In genomic region chr17:40447148-40447644, GRCh38 we compare ENCODE assay signal across 12 cellular contexts. TPM values are rescaled to one million over a fixed set of nuclear protein-coding genes. Genes with fewer than 3 reads are reported as not detected.
A peak's percentile ranks its signal among the peaks of the same experiment; 100 is the strongest.
DNase-seq lines count a peak whose midpoint lies in the region; ATAC-seq lines count a peak whose summit lies in the region.
"Had no signal": no experiment of that assay in that cellular context is flagged by ENCODE, and none has a peak within 500 bp of the region (broad histone marks: within the 10 kb centered on the region; RNA-seq: fewer than 3 reads in every experiment).

No MANE protein-coding gene starts in this region.

- peaks cover 72% of the 10 kb centered on the region for H3K4me1 ChIP-seq in GM23248 (ENCODE audit: insufficient read depth)

- no peaks in the 10 kb centered on the region for H3K9me2 ChIP-seq in GM23248 (ENCODE audit: insufficient read depth)

- in situ Hi-C loops in GM23248 (cut with MboI), result no loop called here

- no peak overlapping the region for H3K4me3 Mint-ChIP-seq in central memory CD8-positive, alpha-beta T cell
- H3K4me3 Mint-ChIP-seq: activated B cell treated with CpG ODN at 0.5 μM for 24 hours had no signal

- peak overlapping the region; percentile 97 for H3K4me3 ChIP-seq in GM23248
- peak overlapping the region in 5 of 7 experiments; percentile 15 to 76 (median 53) for H3K4me3 ChIP-seq in skin epidermis

- H4K20me1 ChIP-seq in GM23248 (ENCODE audit: insufficient read depth), result no peaks in the 10 kb centered on the region

- H3K27me3 Mint-ChIP-seq in central memory CD8-positive, alpha-beta T cell, result no peaks in the 10 kb centered on the region
- H3K27me3 Mint-ChIP-seq: activated B cell treated with CpG ODN at 0.5 μM for 24 hours had no signal

- H3K9me3 ChIP-seq in GM23248 (ENCODE audit: low read depth), result no peaks in the 10 kb centered on the region

- no peaks in the 10 kb centered on the region for H3K9me3 Mint-ChIP-seq in central memory CD8-positive, alpha-beta T cell
- H3K9me3 Mint-ChIP-seq: activated B cell treated with CpG ODN at 0.5 μM for 24 hours had no signal

- ATAC-seq in central memory CD8-positive, alpha-beta T cell (replicated peaks; ENCODE audit: extremely low read depth, poor library complexity, severe bottlenecking), result no peak
- ATAC-seq in left colon, result peak; percentile 7
- no peak for ATAC-seq in GM18867 (IDR thresholded peaks at IDR 0.05; ENCODE audit: unreplicated experiment)
- ATAC-seq in GM19467 (IDR thresholded peaks at IDR 0.05; ENCODE audit: unreplicated experiment), result no peak

- peak overlapping the region; percentile 98 for H3K4me2 ChIP-seq in GM23248 (ENCODE audit: unreplicated experiment)

- H3K36me3 ChIP-seq in GM23248 (ENCODE audit: low read depth), result no peaks in the 10 kb centered on the region

- intact Hi-C loops in left colon (cut with DNase I, micrococcal nuclease), result no loop called here

- H3F3A ChIP-seq in GM23248 (ENCODE audit: insufficient read depth), result peaks cover 81% of the 10 kb centered on the region

- peaks cover 26% of the 10 kb centered on the region for H3K4me1 Mint-ChIP-seq in central memory CD8-positive, alpha-beta T cell

- peaks cover 16% of the 10 kb centered on the region for H3K36me3 Mint-ChIP-seq in central memory CD8-positive, alpha-beta T cell (ENCODE audit: insufficient read depth)

- DNase-seq in GM23248 (no peak), left colon (peak in 1 of 2 donors; percentile 49), cerebellar nuclear complex (lab: John Stamatoyannopoulos, UW) (no peak)
- DNase-seq in central memory CD8-positive, alpha-beta T cell (ENCODE audit: low spot score in 2 of 2), result no peak
- no peak for DNase-seq in stimulated activated CD4-positive, alpha-beta T cell treated with anti-CD3 and anti-CD28 coated beads, Interleukin-15, amount 100 ng/mL, for 24 hours
- DNase-seq: activated B cell treated with CpG ODN at 0.5 μM for 24 hours, NCI-H524 had no signal

- H3K27ac ChIP-seq in GM23248, result peak overlapping the region; percentile 89
- H3K27ac ChIP-seq in skin epidermis, result peak overlapping the region in 15 of 21 experiments; percentile 3 to 92 (median 70)

- H3K27ac Mint-ChIP-seq in central memory CD8-positive, alpha-beta T cell (ENCODE audit: low read depth), result peak overlapping the region; percentile 12

- H3K79me2 ChIP-seq in GM23248 (ENCODE audit: insufficient read depth), result peaks cover 82% of the 10 kb centered on the region

- H3K27me3 ChIP-seq in GM23248 (replicated peaks; ENCODE audit: insufficient read depth), result no peaks in the 10 kb centered on the region

- H2AFZ ChIP-seq in GM23248, result no peak overlapping the region

- peak overlapping the region; percentile 99 for H3K9ac ChIP-seq in GM23248

- WGBS in GM23248 (ENCODE audit: low coverage in 1 of 2, low lambda C conversion rate in 2 of 2, missing lambda C conversion rate in 2 of 2), 2 experiments, result 31 to 33% methylated on average over 8 of the region's 8 CpGs

RNA-seq across cellular contexts. Expression of gene IGFBP4, which starts 3.9 kb away (rescaled TPM):
- total RNA-seq in GM23248 (2014; rRNA removed; shearing (Covaris generic)), result 361 and 408 TPM in 2 replicates
- 1,209 and 1,277 TPM in 2 replicates for polyA plus RNA-seq in GM23248 (2016; fragmentation: Nextera tagmentation; extraction: Ambion mirVana)
- 100 to 1,000 TPM; 148 to 209 TPM for total RNA-seq in left colon

RNA-seq across cellular contexts. Expression of gene TOP2A, which starts 29.5 kb away (rescaled TPM):
- total RNA-seq in GM23248 (2014; rRNA removed; shearing (Covaris generic)), result 71.4 and 75.8 TPM in 2 replicates
- 39.6 and 47.0 TPM in 2 replicates for polyA plus RNA-seq in GM23248 (2016; fragmentation: Nextera tagmentation; extraction: Ambion mirVana)
- total RNA-seq in left colon, result 10 to 100 TPM; 10.9 to 30.3 TPM

RNA-seq across cellular contexts. Expression of gene TNS4, which starts 54.2 kb away (rescaled TPM):
- total RNA-seq in GM23248 (2014; rRNA removed; shearing (Covaris generic)), result not detected in 2 replicates
- 0.20 and 0.44 TPM in 2 replicates for polyA plus RNA-seq in GM23248 (2016; fragmentation: Nextera tagmentation; extraction: Ambion mirVana)
- total RNA-seq in left colon, result 10 to 100 TPM in 1 of 2 donors, 1 to 10 TPM in 1; 2.5 to 10.5 TPM
- total RNA-seq: kidney epithelial cell, pulmonary artery endothelial cell had no signal
